Comparison of ENCODE assay signal across 21 cellular contexts in the genomic region with DNA sequence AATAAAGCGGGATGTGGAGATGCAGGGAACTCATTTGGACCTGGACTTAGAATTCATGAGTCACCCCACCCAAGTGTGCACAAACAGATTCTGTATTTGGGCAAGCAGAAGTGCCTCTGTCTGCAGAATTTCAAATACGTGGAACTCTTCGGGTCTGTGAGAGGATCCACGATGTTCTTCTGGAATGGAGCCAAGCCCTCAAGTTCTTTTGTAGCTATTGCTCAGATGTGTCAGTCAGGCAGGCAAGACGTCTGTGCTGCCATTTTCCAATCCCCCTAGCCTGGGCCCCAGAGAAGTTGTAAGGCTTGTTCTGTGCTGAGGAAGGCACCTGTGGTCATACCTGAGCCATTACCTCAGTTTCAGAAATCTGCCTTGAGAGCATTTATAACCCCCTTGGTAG.
DNase-seq lines count a peak whose midpoint lies in the region; ATAC-seq and TF ChIP-seq lines count a peak whose summit lies in the region.
"Had no signal": no experiment of that assay in that cellular context is flagged by ENCODE, and none has a peak within 500 bp of the region (broad histone marks: within the 10 kb centered on the region; RNA-seq: fewer than 3 reads in every experiment).

No MANE protein-coding gene starts in this region.

- peaks cover 0 to 28% of the 10 kb centered on the region in 2 donors for H3K36me3 ChIP-seq in psoas muscle (ENCODE audit: insufficient read depth in 1 of 2, low read depth in 1 of 2)
- H3K36me3 ChIP-seq: BLaER1 had no signal

- WGBS in psoas muscle, 3 donors: 55 to 81% (median 59%) methylated on average over 5 of the region's 5 CpGs

- intact Hi-C loops in psoas muscle (cut with DNase I) (no loop called here), left ventricle myocardium superior (cut with micrococcal nuclease) (no loop called here)

- TF ChIP-seq CTCF in fibroblast of the aortic adventitia (IDR thresholded peaks at IDR 0.05; ENCODE audit: insufficient read depth, low read length) (no peak), psoas muscle (IDR thresholded peaks at IDR 0.05) (no peak)

- ATAC-seq in psoas muscle: peak in 2 of 4 donors; percentile 66 to 73
- no peak for ATAC-seq in left ventricle myocardium superior
- ATAC-seq: GM12878, GM23338, HCT116 had no signal

- peak overlapping the region; percentile 23 for H3K27ac ChIP-seq in psoas muscle
- H3K27ac ChIP-seq: 22Rv1, BLaER1, PC-9, SJCRH30 had no signal

- H3K4me1 ChIP-seq in psoas muscle: peaks cover 3% of the 10 kb centered on the region
- H3K4me1 ChIP-seq: BLaER1, SJCRH30 had no signal

- H3K9me3 ChIP-seq in psoas muscle: no peaks in the 10 kb centered on the region
- H3K9me3 ChIP-seq: BLaER1, SJCRH30 had no signal

- no peaks in the 10 kb centered on the region for H3K27me3 ChIP-seq in psoas muscle (ENCODE audit: insufficient read depth in 3 of 3, low read length in 2 of 3)
- H3K27me3 ChIP-seq: BLaER1, SJCRH30 had no signal

- H3K4me3 ChIP-seq in fibroblast of the aortic adventitia (ENCODE audit: low read depth, low read length): no peak overlapping the region
- no peak overlapping the region for H3K4me3 ChIP-seq in psoas muscle
- H3K4me3 ChIP-seq: BLaER1, GM12878, GM23338, PC-9, SJCRH30 had no signal

- peak; percentile 13 for DNase-seq in DMS79 treated with DMSO at 0.1 percent for 48 hours (lab: John Stamatoyannopoulos, UW)
- DNase-seq in DMS79 (lab: John Stamatoyannopoulos, UW): no peak
- DNase-seq in fibroblast of the aortic adventitia (ENCODE audit: low read depth): peak; percentile 45
- DNase-seq in psoas muscle: no peak
- no peak for DNase-seq in left ventricle myocardium superior
- DNase-seq in AML-193 (lab: John Stamatoyannopoulos, UW): no peak
- no peak for DNase-seq in C1 segment of cervical spinal cord (lab: John Stamatoyannopoulos, UW)
- no peak for DNase-seq in activated CD8-positive, alpha-beta memory T cell treated with anti-CD3 and anti-CD28 coated beads, Interleukin-2, amount 50 U/mL, for 4 hours
- DNase-seq: CD8-positive, alpha-beta memory T cell; DND-41; KG1; NCI-H1436 treated with DMSO at 0.1 percent for 48 hours; NCI-H2029 treated with DMSO at 0.1 percent for 48 hours; NCI-H524; PC-9; SJCRH30 had no signal

Comparison
In these comparisons a context has a peak if more than half of its experiments do, and no peak if none do; other contexts are left out.
1. DNase-seq: peak in DMS79 treated with DMSO at 0.1 percent for 48 hours (single experiment) and fibroblast of the aortic adventitia (single experiment); none in DMS79 (single experiment), psoas muscle (0 of 2), left ventricle myocardium superior (single experiment), AML-193 (0 of 2), C1 segment of cervical spinal cord (0 of 14) and activated CD8-positive, alpha-beta memory T cell treated with anti-CD3 and anti-CD28 coated beads, Interleukin-2, amount 50 U/mL, for 4 hours (single experiment).